8 cellular contexts compared by ENCODE assay signal in the genomic region with DNA sequence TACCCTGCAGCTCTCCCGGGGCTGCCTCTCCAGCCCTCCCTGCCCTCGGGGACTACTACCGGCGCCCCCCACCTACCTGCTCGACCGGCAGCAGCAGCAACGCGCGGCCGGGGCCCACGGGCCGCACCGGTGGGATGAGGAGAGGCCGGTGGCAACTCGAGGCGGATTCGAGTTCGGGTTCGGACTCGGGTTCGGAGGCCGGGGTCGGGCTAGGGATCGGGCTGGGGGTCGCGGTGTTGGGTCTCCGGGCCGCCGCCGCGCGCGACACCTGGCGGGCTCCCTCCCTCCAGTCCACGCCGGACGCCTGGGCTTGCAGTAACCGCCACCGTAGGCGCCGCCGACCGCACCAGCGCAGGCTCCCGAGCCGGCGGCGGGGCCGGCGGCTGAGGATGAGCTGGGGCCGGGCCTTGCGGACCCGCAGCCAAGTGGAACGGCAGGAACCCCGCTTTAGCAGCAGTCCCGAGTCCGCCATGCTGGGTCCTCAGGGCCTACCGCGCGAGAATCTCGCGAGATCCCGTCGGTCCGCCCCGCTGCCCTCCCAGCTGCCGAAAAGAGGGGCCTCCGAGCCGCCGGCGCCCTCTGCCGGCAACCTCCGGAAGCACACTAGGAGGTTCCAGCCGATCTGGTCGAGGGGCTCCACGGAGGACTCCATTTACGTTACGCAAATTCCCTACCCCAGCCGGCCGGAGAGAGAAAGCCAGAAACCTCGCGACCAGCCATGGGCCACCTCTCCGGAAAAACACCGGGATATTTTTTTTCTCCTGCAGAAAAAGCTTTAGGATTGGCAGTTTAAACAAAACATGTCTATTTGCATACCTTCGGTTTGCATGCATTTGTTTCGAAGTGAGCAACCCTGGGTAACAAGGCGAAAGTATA. TPM values are rescaled to one million over a fixed set of nuclear protein-coding genes. Genes with fewer than 3 reads are reported as not detected.
DNase-seq lines count a peak whose midpoint lies in the region; ATAC-seq and TF ChIP-seq lines count a peak whose summit lies in the region.

NOL9 (minus strand) TSS at position 483 of the 876 bp plus-strand sequence; CDS start at position 472, 11 bp downstream.

- peaks cover 11% of the 10 kb centered on the region for H3K36me3 Mint-ChIP-seq in activated B cell treated with CpG ODN at 0.5 μM for 24 hours (ENCODE audit: low read depth)

- peak; percentile 89 for ATAC-seq in GM18907 (IDR thresholded peaks at IDR 0.05; ENCODE audit: unreplicated experiment)
- peak; percentile 89 for ATAC-seq in HG03159 (IDR thresholded peaks at IDR 0.05; ENCODE audit: unreplicated experiment)
- peak; percentile 98 for ATAC-seq in activated B cell treated with CpG ODN at 0.5 μM for 24 hours (ENCODE audit: low read depth)

- POLR2A ChIA-PET in activated B cell treated with CpG ODN at 0.5 μM for 24 hours (lab: Charles Lee), result interaction anchor here (0.5 to 2.9 kb wide), 9 partner anchors 24 to 527 kb away, joined by 3 to 38 read pairs (median 5); partner anchors contain the start of genes CAMTA1, DNAJC11, KLHL21 and ZBTB48

- CTCF ChIA-PET in activated B cell treated with CpG ODN at 0.5 μM for 24 hours (lab: Charles Lee), result interaction anchor here (0.7 to 2.4 kb wide), 11 partner anchors 18 to 116 kb away, joined by 3 to 15 read pairs (median 4); partner anchors contain the start of genes KLHL21 and ZBTB48

- peak; percentile 60 for DNase-seq in AG09309 (ENCODE audit: low read depth)
- peak; percentile 88 for DNase-seq in NCI-H226
- peak; percentile 98 for DNase-seq in activated B cell treated with CpG ODN at 0.5 μM for 24 hours
- peak; percentile 92 for DNase-seq in central memory CD4-positive, alpha-beta T cell
- peak; percentile 85 for DNase-seq in iris pigment epithelial cell (ENCODE audit: low read depth)
- peak; percentile 93 for DNase-seq in stimulated activated CD4-positive, alpha-beta T cell treated with anti-CD3 and anti-CD28 coated beads, Interleukin-12 subunit alpha, Interleukin-12 subunit beta, amount 100 ng/mL, for 4 hours

- H3K4me1 Mint-ChIP-seq in activated B cell treated with CpG ODN at 0.5 μM for 24 hours, result peaks cover 21% of the 10 kb centered on the region

- TF ChIP-seq CTCF in AG09309 (IDR thresholded peaks at IDR 0.05; ENCODE audit: control insufficient read depth, insufficient read depth, low read depth, low read length, missing control alignments), result peak; percentile 97
- TF ChIP-seq CTCF in activated B cell treated with CpG ODN at 0.5 μM for 24 hours (IDR thresholded peaks at IDR 0.05), result peak; percentile 62

- intact Hi-C loops in activated B cell treated with CpG ODN at 0.5 μM for 24 hours (cut with micrococcal nuclease), result loop anchor here (1.0 to 2.0 kb wide), 9 partner anchors 25 to 355 kb away; partner anchors contain the start of genes CAMTA1, PHF13, RPL22 and ZBTB48

- peak within 1 kb of the TSS; percentile 85 for H3K4me3 Mint-ChIP-seq in activated B cell treated with CpG ODN at 0.5 μM for 24 hours

- H3K4me3 ChIP-seq in AG09309 (ENCODE audit: control insufficient read depth, low read depth, low read length), result peak within 1 kb of the TSS; percentile 98

- H3K27me3 Mint-ChIP-seq in activated B cell treated with CpG ODN at 0.5 μM for 24 hours, result no peaks in the 10 kb centered on the region

- peak within 1 kb of the TSS; percentile 84 for H3K27ac Mint-ChIP-seq in activated B cell treated with CpG ODN at 0.5 μM for 24 hours

- no peaks in the 10 kb centered on the region for H3K9me3 Mint-ChIP-seq in activated B cell treated with CpG ODN at 0.5 μM for 24 hours

RNA-seq across cellular contexts. Expression of gene NOL9, which starts in this region (rescaled TPM):
- 43.6 and 58.6 TPM in 2 replicates for total RNA-seq in activated B cell treated with CpG ODN at 0.5 μM for 24 hours

Comparison
In these comparisons a context has a peak if more than half of its experiments do, and no peak if none do; other contexts are left out.
1. Peak in every context shown above with its lines: DNase-seq, ATAC-seq and H3K4me3 ChIP-seq.